20 cellular contexts compared by ENCODE assay signal in the genomic region with DNA sequence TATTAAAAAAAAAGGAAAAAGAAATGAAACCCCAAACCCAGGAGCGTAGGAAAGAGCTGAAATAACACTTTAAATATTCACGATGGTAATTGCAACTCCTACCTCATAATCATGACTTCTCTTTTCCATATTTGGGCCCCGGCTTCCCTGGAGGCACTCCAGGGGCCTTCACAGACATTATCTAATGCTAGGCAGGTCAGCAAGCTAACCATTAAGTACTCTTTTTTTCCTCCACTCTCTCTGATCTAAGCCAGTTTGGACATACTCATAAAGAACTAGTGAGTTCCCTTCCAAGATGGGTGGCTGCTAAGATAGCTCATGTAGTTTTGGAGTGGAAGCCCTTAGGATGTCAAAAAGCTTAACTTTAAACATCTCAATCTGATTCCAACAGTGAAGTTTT.
DNase-seq lines count a peak whose midpoint lies in the region; ATAC-seq and TF ChIP-seq lines count a peak whose summit lies in the region.
"Had no signal": no experiment of that assay in that cellular context is flagged by ENCODE, and none has a peak within 500 bp of the region (broad histone marks: within the 10 kb centered on the region; RNA-seq: fewer than 3 reads in every experiment).

No MANE protein-coding gene starts in this region.

- WGBS in stomach, 5 donors: 37 to 79% (median 70%) methylated on average over 3 of the region's 3 CpGs
- WGBS in trophoblast cell (ENCODE audit: extremely low coverage, insufficient coverage, insufficient read length): no CpG with 5 or more reads among the region's 3 CpGs

- TF ChIP-seq POLR2A in stomach (IDR thresholded peaks at IDR 0.05): no peak

- intact Hi-C loops in activated T-helper 1 cell treated with anti-CD3 and anti-CD28 coated beads, Interleukin-12 subunit alpha, Interleukin-12 subunit beta, Interleukin-2, Interleukin-4 antibody, amounts not matched to agents 30 ng/mL and 10 ng/mL and 1 ng/mL, durations not matched to agents 14 hours and 24 hours and 36 hours (cut with micrococcal nuclease): no loop called here
- intact Hi-C loops in stomach (cut with DNase I; ENCODE audit: low total_unique reads): no loop called here

- no peak for TF ChIP-seq CTCF in stomach (IDR thresholded peaks at IDR 0.05)

- H4K8ac ChIP-seq in trophoblast cell (ENCODE audit: low read depth, low read length): no peak overlapping the region

- no peaks in the 10 kb centered on the region for H3K27me3 ChIP-seq in HUES48 (ENCODE audit: control insufficient read depth, insufficient read depth, low read length)
- H3K27me3 ChIP-seq in stomach: no peaks in the 10 kb centered on the region
- no peaks in the 10 kb centered on the region for H3K27me3 ChIP-seq in trophoblast cell (ENCODE audit: insufficient read depth, low read length)
- H3K27me3 ChIP-seq: body of pancreas, colonic mucosa had no signal

- H3K4me2 ChIP-seq in trophoblast cell (ENCODE audit: low read length): no peak overlapping the region

- no peak overlapping the region for H2AK5ac ChIP-seq in trophoblast cell (ENCODE audit: low read length)

- H3K4me3 Mint-ChIP-seq in activated T-cell treated with anti-CD3 and anti-CD28 coated beads, Interleukin-2, amount 50 U/mL, for 72 hours: peak overlapping the region; percentile 55 to 82
- H3K4me3 Mint-ChIP-seq in activated T-helper 1 cell treated with anti-CD3 and anti-CD28 coated beads, Interleukin-12 subunit alpha, Interleukin-12 subunit beta, Interleukin-2, Interleukin-4 antibody, amounts not matched to agents 30 ng/mL and 10 ng/mL and 1 ng/mL, durations not matched to agents 14 hours and 24 hours and 36 hours: peak overlapping the region; percentile 6
- peak overlapping the region in 8 of 10 donors; percentile 23 to 68 (median 53) for H3K4me3 Mint-ChIP-seq in naive thymus-derived CD8-positive, alpha-beta T cell

- H3K36me3 ChIP-seq in HUES48 (ENCODE audit: control insufficient read depth, insufficient read depth, low read length) (no peaks in the 10 kb centered on the region), stomach (no peaks in the 10 kb centered on the region), trophoblast cell (ENCODE audit: control insufficient read depth in 1 of 2, insufficient read depth in 2 of 2, low read length in 2 of 2) (peaks cover 2 to 3% of the 10 kb centered on the region in 2 experiments)
- H3K36me3 ChIP-seq: colonic mucosa, left ventricle myocardium inferior, WERI-Rb-1 had no signal

- H3K9me3 ChIP-seq in HUES48 (ENCODE audit: control insufficient read depth, insufficient read depth, low read length) (no peaks in the 10 kb centered on the region), stomach (peaks cover 0 to 8% (median 0%) of the 10 kb centered on the region in 4 donors), trophoblast cell (ENCODE audit: insufficient read depth, low read depth, low read length) (no peaks in the 10 kb centered on the region)
- H3K9me3 ChIP-seq: body of pancreas, colonic mucosa, left ventricle myocardium inferior, mucosa of descending colon had no signal

- H2BK5ac ChIP-seq in trophoblast cell (ENCODE audit: low read depth, low read length, poor library complexity): no peak overlapping the region

- no peak overlapping the region for H2AFZ ChIP-seq in trophoblast cell (ENCODE audit: insufficient read depth, low read length, poor library complexity)

- H3K4me1 ChIP-seq in HUES48 (ENCODE audit: control insufficient read depth, insufficient read depth, low read length) (peaks cover 37% of the 10 kb centered on the region), stomach (peaks cover 0 to 8% (median 0%) of the 10 kb centered on the region in 4 donors), trophoblast cell (ENCODE audit: control insufficient read depth in 1 of 2, insufficient read depth in 2 of 2, low read length in 2 of 2) (peaks cover 22% of the 10 kb centered on the region in 2 experiments)
- H3K4me1 ChIP-seq: body of pancreas, colonic mucosa had no signal

- H3K79me1 ChIP-seq in trophoblast cell (ENCODE audit: low read length): peaks cover 2% of the 10 kb centered on the region

- H3K23ac ChIP-seq in trophoblast cell (ENCODE audit: low read length): no peak overlapping the region

- no peaks in the 10 kb centered on the region for H3K79me2 ChIP-seq in trophoblast cell (ENCODE audit: control insufficient read depth, insufficient read depth, low read length, poor library complexity)

- H3K27ac ChIP-seq in HUES48 (ENCODE audit: low read depth, low read length) (peak overlapping the region; percentile 31), stomach (no peak overlapping the region), trophoblast cell (ENCODE audit: low read depth, low read length) (no peak overlapping the region)
- H3K27ac ChIP-seq: body of pancreas, colonic mucosa, left ventricle myocardium inferior, RWPE1, WERI-Rb-1 had no signal

- no peak overlapping the region for H2BK12ac ChIP-seq in trophoblast cell (ENCODE audit: low read length)

- no peak for TF ChIP-seq EP300 in stomach (IDR thresholded peaks at IDR 0.05)

- H3K4me3 ChIP-seq in HUES48 (ENCODE audit: low read depth, low read length) (no peak overlapping the region), stomach (no peak overlapping the region), trophoblast cell (ENCODE audit: low read depth, low read length) (no peak overlapping the region)
- H3K4me3 ChIP-seq: body of pancreas, colonic mucosa, left ventricle myocardium inferior, mucosa of descending colon had no signal

- DNase-seq in activated T-cell treated with anti-CD3 and anti-CD28 coated beads, Interleukin-2, amount 50 U/mL, for 72 hours: no peak
- DNase-seq in activated T-cell treated with anti-CD3 and anti-CD28 coated beads, Interleukin-2, amount 50 U/mL, for 1 hour: no peak
- no peak for DNase-seq in activated T-helper 1 cell treated with anti-CD3 and anti-CD28 coated beads, Interleukin-12 subunit alpha, Interleukin-12 subunit beta, Interleukin-2, Interleukin-4 antibody, amounts not matched to agents 30 ng/mL and 10 ng/mL and 1 ng/mL, durations not matched to agents 14 hours and 24 hours and 36 hours (ENCODE audit: low spot score)
- no peak for DNase-seq in naive thymus-derived CD8-positive, alpha-beta T cell
- no peak for DNase-seq in stomach
- DNase-seq in trophoblast cell: no peak
- DNase-seq: activated naive CD4-positive, alpha-beta T cell; body of pancreas; colonic mucosa; head of caudate nucleus; KBM-7; left ventricle myocardium inferior; mucosa of descending colon; NCI-H2081 treated with DMSO at 0.1 percent for 48 hours; NCI-H510A; right cardiac atrium; WERI-Rb-1 had no signal

- H3K9me3 Mint-ChIP-seq in activated T-cell treated with anti-CD3 and anti-CD28 coated beads, Interleukin-2, amount 50 U/mL, for 72 hours: peaks cover 0 to 4% of the 10 kb centered on the region in 2 donors
- H3K9me3 Mint-ChIP-seq in activated T-helper 1 cell treated with anti-CD3 and anti-CD28 coated beads, Interleukin-12 subunit alpha, Interleukin-12 subunit beta, Interleukin-2, Interleukin-4 antibody, amounts not matched to agents 30 ng/mL and 10 ng/mL and 1 ng/mL, durations not matched to agents 14 hours and 24 hours and 36 hours: no peaks in the 10 kb centered on the region
- peaks cover 0 to 18% (median 7%) of the 10 kb centered on the region in 9 donors for H3K9me3 Mint-ChIP-seq in naive thymus-derived CD8-positive, alpha-beta T cell

- no peaks in the 10 kb centered on the region for H3K27me3 Mint-ChIP-seq in activated T-cell treated with anti-CD3 and anti-CD28 coated beads, Interleukin-2, amount 50 U/mL, for 72 hours (ENCODE audit: low read depth)
- no peaks in the 10 kb centered on the region for H3K27me3 Mint-ChIP-seq in activated T-helper 1 cell treated with anti-CD3 and anti-CD28 coated beads, Interleukin-12 subunit alpha, Interleukin-12 subunit beta, Interleukin-2, Interleukin-4 antibody, amounts not matched to agents 30 ng/mL and 10 ng/mL and 1 ng/mL, durations not matched to agents 14 hours and 24 hours and 36 hours (ENCODE audit: insufficient read depth)
- H3K27me3 Mint-ChIP-seq in naive thymus-derived CD8-positive, alpha-beta T cell: no peaks in the 10 kb centered on the region

- no peak overlapping the region for H3K14ac ChIP-seq in trophoblast cell (ENCODE audit: low read length)

- POLR2A ChIA-PET in naive thymus-derived CD8-positive, alpha-beta T cell (lab: Charles Lee): interaction anchor here (1.3 to 2.3 kb wide), 2 partner anchors 59 to 84 kb away, joined by 3 to 10 read pairs; no protein-coding TSS in a partner anchor

- no peak overlapping the region for H3K9ac ChIP-seq in HUES48 (ENCODE audit: low read depth, low read length)
- no peak overlapping the region for H3K9ac ChIP-seq in trophoblast cell (ENCODE audit: low read length)

- H4K12ac ChIP-seq in trophoblast cell (ENCODE audit: low read depth, low read length): no peak overlapping the region

- H3K27ac Mint-ChIP-seq in activated T-cell treated with anti-CD3 and anti-CD28 coated beads, Interleukin-2, amount 50 U/mL, for 72 hours: peak overlapping the region; percentile 82
- H3K27ac Mint-ChIP-seq in activated T-helper 1 cell treated with anti-CD3 and anti-CD28 coated beads, Interleukin-12 subunit alpha, Interleukin-12 subunit beta, Interleukin-2, Interleukin-4 antibody, amounts not matched to agents 30 ng/mL and 10 ng/mL and 1 ng/mL, durations not matched to agents 14 hours and 24 hours and 36 hours: no peak overlapping the region
- H3K27ac Mint-ChIP-seq in naive thymus-derived CD8-positive, alpha-beta T cell: peak overlapping the region in 8 of 10 donors; percentile 52 to 91 (median 86)

- H4K91ac ChIP-seq in trophoblast cell (ENCODE audit: low read depth, low read length): no peak overlapping the region

- no peak overlapping the region for H2BK120ac ChIP-seq in trophoblast cell (ENCODE audit: insufficient read depth, low read length, poor library complexity)

- no peak overlapping the region for H3K4ac ChIP-seq in trophoblast cell (ENCODE audit: low read depth, low read length)

- H3K18ac ChIP-seq in trophoblast cell (ENCODE audit: low read length): no peak overlapping the region

- peaks cover 2 to 9% of the 10 kb centered on the region in 2 donors for H3K36me3 Mint-ChIP-seq in activated T-cell treated with anti-CD3 and anti-CD28 coated beads, Interleukin-2, amount 50 U/mL, for 72 hours (ENCODE audit: insufficient read depth in 2 of 2)
- H3K36me3 Mint-ChIP-seq in activated T-helper 1 cell treated with anti-CD3 and anti-CD28 coated beads, Interleukin-12 subunit alpha, Interleukin-12 subunit beta, Interleukin-2, Interleukin-4 antibody, amounts not matched to agents 30 ng/mL and 10 ng/mL and 1 ng/mL, durations not matched to agents 14 hours and 24 hours and 36 hours (ENCODE audit: low read depth): peaks cover 13% of the 10 kb centered on the region
- peaks cover 3 to 6% (median 5%) of the 10 kb centered on the region in 3 donors for H3K36me3 Mint-ChIP-seq in naive thymus-derived CD8-positive, alpha-beta T cell

- no peak for ATAC-seq in activated T-cell treated with anti-CD3 and anti-CD28 coated beads, Interleukin-2, amount 50 U/mL, for 72 hours (replicated peaks in 1 of 2)
- ATAC-seq in naive thymus-derived CD8-positive, alpha-beta T cell: no peak
- ATAC-seq in HG03439 (IDR thresholded peaks at IDR 0.05; ENCODE audit: unreplicated experiment): no peak
- ATAC-seq: body of pancreas, mucosa of descending colon, right cardiac atrium had no signal

- peaks cover 68% of the 10 kb centered on the region for H3K4me1 Mint-ChIP-seq in activated T-cell treated with anti-CD3 and anti-CD28 coated beads, Interleukin-2, amount 50 U/mL, for 72 hours (ENCODE audit: low read depth)
- H3K4me1 Mint-ChIP-seq in activated T-helper 1 cell treated with anti-CD3 and anti-CD28 coated beads, Interleukin-12 subunit alpha, Interleukin-12 subunit beta, Interleukin-2, Interleukin-4 antibody, amounts not matched to agents 30 ng/mL and 10 ng/mL and 1 ng/mL, durations not matched to agents 14 hours and 24 hours and 36 hours (ENCODE audit: low read depth): peaks cover 58% of the 10 kb centered on the region
- H3K4me1 Mint-ChIP-seq in naive thymus-derived CD8-positive, alpha-beta T cell: peaks cover 17 to 67% (median 49%) of the 10 kb centered on the region in 4 donors

Comparison
In these comparisons a context has a peak if more than half of its experiments do, and no peak if none do; other contexts are left out.
1. H3K4me3 Mint-ChIP-seq: peak in every context shown above with its lines; median percentile 68 in activated T-cell treated with anti-CD3 and anti-CD28 coated beads, Interleukin-2, amount 50 U/mL, for 72 hours; 53 in naive thymus-derived CD8-positive, alpha-beta T cell; 6 in activated T-helper 1 cell treated with anti-CD3 and anti-CD28 coated beads, Interleukin-12 subunit alpha, Interleukin-12 subunit beta, Interleukin-2, Interleukin-4 antibody, amounts not matched to agents 30 ng/mL and 10 ng/mL and 1 ng/mL, durations not matched to agents 14 hours and 24 hours and 36 hours.